Comparison of ENCODE assay signal across 8 cellular contexts in the genomic region with DNA sequence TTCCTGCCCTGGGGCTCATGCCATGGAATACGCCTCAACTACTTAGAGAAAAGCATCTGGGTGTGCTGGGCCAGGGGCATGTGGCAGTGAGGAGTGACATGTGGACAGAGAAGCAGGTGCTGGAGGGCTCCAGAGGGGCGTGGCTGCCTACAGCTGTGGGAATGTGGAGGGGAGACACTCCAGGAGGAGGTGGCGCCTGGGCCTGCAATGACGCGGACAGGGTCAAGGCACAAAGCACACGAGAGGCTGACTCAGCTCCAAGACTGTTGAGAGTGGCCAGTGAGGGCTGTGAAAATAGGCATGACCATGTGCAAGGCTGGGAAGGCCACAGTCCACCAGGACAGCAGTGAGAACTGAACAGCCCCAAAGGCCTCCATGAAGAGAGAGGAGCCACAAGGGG. TPM values are rescaled to one million over a fixed set of nuclear protein-coding genes. Genes with fewer than 3 reads are reported as not detected.
A peak's percentile ranks its signal among the peaks of the same experiment; 100 is the strongest.
DNase-seq lines count a peak whose midpoint lies in the region; ATAC-seq and TF ChIP-seq lines count a peak whose summit lies in the region.

No MANE protein-coding gene starts in this region.

- DNase-seq in GM06990 (ENCODE audit: extremely low read depth, insufficient read length) (no peak), RWPE2 (ENCODE audit: low spot score) (peak; percentile 40), fibroblast of the aortic adventitia (ENCODE audit: low read depth) (peak; percentile 55), gastrocnemius medialis (peak; percentile 61 to 95), BE2C (no peak), KG1 (lab: John Stamatoyannopoulos, UW) (no peak), WTC11 (ENCODE audit: low spot score) (no peak)

- TF ChIP-seq CTCF in GM06990 (IDR thresholded peaks at IDR 0.05; ENCODE audit: insufficient read depth, low read length, poor library complexity, severe bottlenecking) (no peak), RWPE2 (IDR thresholded peaks at IDR 0.05; ENCODE audit: poor library complexity, severe bottlenecking) (no peak), fibroblast of the aortic adventitia (IDR thresholded peaks at IDR 0.05; ENCODE audit: insufficient read depth, low read length) (no peak), gastrocnemius medialis (IDR thresholded peaks at IDR 0.05 in 4 of 5, conservative IDR thresholded peaks at IDR 0.05 in 1 of 5) (no peak), BE2C (IDR thresholded peaks at IDR 0.05; ENCODE audit: low read depth, low read length) (no peak), WTC11 (IDR thresholded peaks at IDR 0.05) (no peak)

- intact Hi-C loops in gastrocnemius medialis (cut with DNase I; ENCODE audit: low total_unique reads): loop anchor here (1.0 to 10.0 kb wide), 2 partner anchors 9 to 399 kb away; no protein-coding TSS in a partner anchor

- H3K9me3 Mint-ChIP-seq in WTC11: no peaks in the 10 kb centered on the region

- H3K27ac ChIP-seq in RWPE2 (ENCODE audit: poor library complexity, severe bottlenecking) (no peak overlapping the region), gastrocnemius medialis (peak overlapping the region; percentile 77 to 96 (median 92))

- ATAC-seq in RWPE2 (ENCODE audit: low read depth): no peak
- peak; percentile 62 to 83 for ATAC-seq in gastrocnemius medialis
- no peak for ATAC-seq in SK-N-SH treated with all-trans-retinoic acid at 6 μM for 48 hours
- no peak for ATAC-seq in WTC11

- peaks cover 34% of the 10 kb centered on the region for H3K36me3 Mint-ChIP-seq in WTC11

- H3K27ac Mint-ChIP-seq in WTC11: no peak overlapping the region

- POLR2A ChIA-PET in WTC11 (lab: Charles Lee): no interaction called here

- no peaks in the 10 kb centered on the region for H3K9me3 ChIP-seq in RWPE2 (ENCODE audit: severe bottlenecking)
- no peaks in the 10 kb centered on the region for H3K9me3 ChIP-seq in gastrocnemius medialis
- no peaks in the 10 kb centered on the region for H3K9me3 ChIP-seq in BE2C

- 0 out of 2 replicates have a peak, but pooled peaks cover 4% of the 10 kb centered on the region for H3K4me1 Mint-ChIP-seq in WTC11

- no peaks in the 10 kb centered on the region for H3K27me3 Mint-ChIP-seq in WTC11 (ENCODE audit: low read depth)

- H3K4me3 Mint-ChIP-seq in WTC11: no peak overlapping the region

- CTCF ChIA-PET in WTC11 (lab: Charles Lee): interaction anchor here (1.3 kb wide), 1 partner anchor 9 kb away, joined by 3 read pairs; no protein-coding TSS in a partner anchor

- H3K36me3 ChIP-seq in GM06990 (ENCODE audit: control insufficient read depth, insufficient read depth, low read length) (peaks cover 40% of the 10 kb centered on the region), RWPE2 (ENCODE audit: low read depth) (peaks cover 66% of the 10 kb centered on the region), gastrocnemius medialis (peaks cover 0 to 45% of the 10 kb centered on the region in 2 donors), BE2C (peaks cover 30% of the 10 kb centered on the region)

- TF ChIP-seq POLR2A in gastrocnemius medialis (IDR thresholded peaks at IDR 0.05): peak; percentile 55 to 59

- H3K4me3 ChIP-seq in GM06990 (replicated peaks; ENCODE audit: low read depth, low read length): peak overlapping the region; percentile 31
- H3K4me3 ChIP-seq in RWPE2 (ENCODE audit: severe bottlenecking): no peak overlapping the region
- H3K4me3 ChIP-seq in fibroblast of the aortic adventitia (ENCODE audit: low read depth, low read length): no peak overlapping the region
- H3K4me3 ChIP-seq in gastrocnemius medialis: no peak overlapping the region
- H3K4me3 ChIP-seq in BE2C (ENCODE audit: low read depth, low read length): no peak overlapping the region

- H3K27me3 ChIP-seq in GM06990 (replicated peaks; ENCODE audit: control insufficient read depth, insufficient read depth, low read length): no peaks in the 10 kb centered on the region
- no peaks in the 10 kb centered on the region for H3K27me3 ChIP-seq in RWPE2 (ENCODE audit: insufficient read depth, poor library complexity, severe bottlenecking)
- H3K27me3 ChIP-seq in gastrocnemius medialis: no peaks in the 10 kb centered on the region
- no peaks in the 10 kb centered on the region for H3K27me3 ChIP-seq in BE2C

- H3K4me1 ChIP-seq in RWPE2 (ENCODE audit: insufficient read depth, poor library complexity, severe bottlenecking) (peaks cover under 1% of the 10 kb centered on the region), gastrocnemius medialis (peaks cover 57 to 63% of the 10 kb centered on the region in 2 donors), BE2C (no peaks in the 10 kb centered on the region)

- in situ Hi-C loops in gastrocnemius medialis (cut with MboI; ENCODE audit: low sequenced_read_pairs in 4 of 4): no loop called here

TF ChIP-seq in SK-N-SH treated with all-trans-retinoic acid at 6 μM for 48 hours, 23 proteins besides CTCF, POLR2A, EP300 and RAD21 (continues in another document):
- TF ChIP-seq SNAI2 (CRISPR knock-in tag; IDR thresholded peaks at IDR 0.05) (no peak), ZNF8 (CRISPR knock-in tag; IDR thresholded peaks at IDR 0.05) (no peak), CSDC2 (CRISPR knock-in tag; IDR thresholded peaks at IDR 0.05) (no peak), PATZ1 (CRISPR knock-in tag; IDR thresholded peaks at IDR 0.05; ENCODE audit: borderline replicate concordance) (no peak)

TF ChIP-seq in WTC11, 78 proteins besides CTCF, POLR2A, EP300 and RAD21:
- TF ChIP-seq ZNF138 (CRISPR knock-in tag; conservative IDR thresholded peaks at IDR 0.05) (no peak), ZNF425 (CRISPR knock-in tag; conservative IDR thresholded peaks at IDR 0.05) (no peak), PRRX2 (CRISPR knock-in tag; IDR thresholded peaks at IDR 0.05) (no peak), HMGXB4 (CRISPR knock-in tag; IDR thresholded peaks at IDR 0.05) (no peak), ZBTB43 (CRISPR knock-in tag; IDR thresholded peaks at IDR 0.05) (no peak), ZNF317 (CRISPR knock-in tag; IDR thresholded peaks at IDR 0.05; ENCODE audit: borderline replicate concordance, low read depth) (no peak), ELF4 (CRISPR knock-in tag; IDR thresholded peaks at IDR 0.05; ENCODE audit: low read depth) (no peak), TP53 (CRISPR knock-in tag; IDR thresholded peaks at IDR 0.05) (no peak), ZNF219 (CRISPR knock-in tag; IDR thresholded peaks at IDR 0.05; ENCODE audit: borderline replicate concordance) (no peak), SMAD3 (CRISPR knock-in tag; IDR thresholded peaks at IDR 0.05; ENCODE audit: borderline replicate concordance) (no peak), ATF1 (CRISPR knock-in tag; IDR thresholded peaks at IDR 0.05) (no peak), JUN (CRISPR knock-in tag; IDR thresholded peaks at IDR 0.05) (no peak)

RNA-seq across cellular contexts. Expression of gene PTH1R, which starts 48.5 kb away (rescaled TPM):
- total RNA-seq in fibroblast of the aortic adventitia (ENCODE audit: low replicate concordance) (0.16 TPM in 1 of 2 replicates, not detected in the other), gastrocnemius medialis (1 to 10 TPM; 2.3 to 7.9 (median 7.3) TPM), WTC11 (2021) (4.0 to 12.0 TPM (median 5.6 TPM) in 3 replicates)
- not detected for polyA plus RNA-seq in BE2C (2012; ENCODE audit: insufficient read depth, insufficient read length, low read depth)

RNA-seq across cellular contexts. Expression of gene CCDC12, which starts 50.5 kb away (rescaled TPM):
- total RNA-seq in fibroblast of the aortic adventitia (ENCODE audit: low replicate concordance): 21.6 and 29.4 TPM in 2 replicates
- total RNA-seq in gastrocnemius medialis: 10 to 100 TPM; 24.6 to 32.0 (median 29.0) TPM
- 80.9 TPM for polyA plus RNA-seq in BE2C (2012; ENCODE audit: insufficient read depth, insufficient read length, low read depth)
- 50.3 to 59.1 TPM (median 55.9 TPM) in 3 replicates for total RNA-seq in WTC11 (2021)

RNA-seq across cellular contexts. Expression of gene NBEAL2, which starts 53.4 kb away (rescaled TPM):
- total RNA-seq in fibroblast of the aortic adventitia (ENCODE audit: low replicate concordance) (4.4 and 6.4 TPM in 2 replicates), gastrocnemius medialis (1 to 10 TPM; 4.1 to 8.7 (median 7.5) TPM), WTC11 (2021) (64.0 to 80.0 TPM (median 64.3 TPM) in 3 replicates)
- 16.3 TPM for polyA plus RNA-seq in BE2C (2012; ENCODE audit: insufficient read depth, insufficient read length, low read depth)

Comparison
In these comparisons a context has a peak if more than half of its experiments do, and no peak if none do; other contexts are left out.
1. DNase-seq: peak in RWPE2 (single experiment), fibroblast of the aortic adventitia (single experiment) and gastrocnemius medialis (2 of 2); none in GM06990 (single experiment), BE2C (single experiment), KG1 (single experiment) and WTC11 (single experiment).
2. ATAC-seq: peak in gastrocnemius medialis (2 of 2); none in RWPE2 (single experiment), SK-N-SH treated with all-trans-retinoic acid at 6 μM for 48 hours (single experiment) and WTC11 (single experiment).